Comparison of ENCODE assay signal across 1 cellular context in the genomic region with DNA sequence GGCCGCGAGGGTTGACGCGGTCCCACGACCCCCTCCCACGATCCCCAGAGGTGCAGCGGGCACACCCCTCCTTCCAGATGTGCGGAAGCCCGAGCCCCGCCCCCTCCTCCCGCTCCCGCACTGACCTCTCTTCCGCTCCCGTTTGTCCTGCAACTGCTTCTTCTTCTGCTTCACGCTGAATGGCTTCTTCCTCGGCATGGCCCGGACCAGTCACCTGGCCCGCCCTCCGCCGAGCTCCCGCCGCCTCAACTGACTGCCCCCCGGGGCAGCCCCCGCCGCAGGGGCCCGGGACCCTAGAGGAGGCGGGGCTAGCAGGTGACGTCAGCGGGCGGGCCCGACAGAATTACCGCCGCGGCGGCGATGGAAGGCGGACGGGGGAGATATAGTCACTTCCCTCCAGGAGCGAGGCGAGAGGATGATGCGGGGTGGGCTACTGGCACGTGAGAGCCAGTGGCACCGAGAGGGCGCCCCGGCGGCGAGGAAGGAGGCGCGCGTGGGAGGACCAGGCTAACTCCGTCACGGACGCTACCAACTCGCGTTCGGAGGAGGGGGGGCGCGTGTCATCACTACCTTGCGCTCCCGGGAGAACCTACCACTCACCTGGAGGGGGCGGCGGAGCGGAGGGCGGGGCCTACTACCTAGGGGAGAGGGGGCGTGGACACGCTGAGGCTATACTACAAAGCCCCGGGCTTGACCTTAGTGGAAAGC.
TF ChIP-seq lines count a peak whose summit lies in the region.

GNL1 (minus strand) TSS at position 484 of the 708 bp plus-strand sequence; CDS start at position 198, 286 bp downstream.

TF ChIP-seq in K562, 482 proteins besides CTCF, POLR2A, EP300 and RAD21 (continued from another document and continues in another):
- no peak for TF ChIP-seq ZBTB11 (CRISPR knock-in tag; IDR thresholded peaks at IDR 0.05)
- TF ChIP-seq CREB1 (IDR thresholded peaks at IDR 0.05) = peak; percentile 94
- peak; percentile 96 for TF ChIP-seq CREB1 (CRISPR knock-in tag; IDR thresholded peaks at IDR 0.05)
- TF ChIP-seq NFE2L1 (tag; IDR thresholded peaks at IDR 0.05; ENCODE audit: borderline replicate concordance, low read depth) = no peak
- no peak for TF ChIP-seq MTA1 (IDR thresholded peaks at IDR 0.05; ENCODE audit: borderline replicate concordance)
- no peak for TF ChIP-seq HIVEP1 (CRISPR knock-in tag; IDR thresholded peaks at IDR 0.05)
- no peak for TF ChIP-seq ZNF311 (CRISPR knock-in tag; IDR thresholded peaks at IDR 0.05)
- TF ChIP-seq GABPB1 (CRISPR knock-in tag; IDR thresholded peaks at IDR 0.05) = no peak
- no peak for TF ChIP-seq ZNF140 (CRISPR knock-in tag; IDR thresholded peaks at IDR 0.05)
- TF ChIP-seq RBM15 (IDR thresholded peaks at IDR 0.05; ENCODE audit: insufficient read depth, low read length) = no peak
- TF ChIP-seq ZNF224 (CRISPR knock-in tag; IDR thresholded peaks at IDR 0.05) = no peak
- TF ChIP-seq PATZ1 (CRISPR knock-in tag; IDR thresholded peaks at IDR 0.05; ENCODE audit: borderline replicate concordance) = no peak
- TF ChIP-seq JUN (IDR thresholded peaks at IDR 0.05; ENCODE audit: borderline replicate concordance, low read depth, low read length) = no peak
- peak; percentile 97 for TF ChIP-seq JUN (CRISPR knock-in tag; IDR thresholded peaks at IDR 0.05; ENCODE audit: borderline replicate concordance)
- TF ChIP-seq CC2D1A (IDR thresholded peaks at IDR 0.05) = no peak
- TF ChIP-seq HDAC8 (tag; IDR thresholded peaks at IDR 0.05) = no peak; the same call in 1 of the 2 replicates
- no peak for TF ChIP-seq ZSCAN29 (IDR thresholded peaks at IDR 0.05)
- TF ChIP-seq CCAR2 (IDR thresholded peaks at IDR 0.05; ENCODE audit: low read depth, low read length) = no peak
- no peak for TF ChIP-seq NCOA1 (IDR thresholded peaks at IDR 0.05; ENCODE audit: low read depth)
- TF ChIP-seq, protein P1, sequence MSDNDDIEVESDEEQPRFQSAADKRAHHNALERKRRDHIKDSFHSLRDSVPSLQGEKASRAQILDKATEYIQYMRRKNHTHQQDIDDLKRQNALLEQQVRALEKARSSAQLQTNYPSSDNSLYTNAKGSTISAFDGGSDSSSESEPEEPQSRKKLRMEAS (CRISPR knock-in tag; IDR thresholded peaks at IDR 0.05) = peak; percentile 80
- TF ChIP-seq ZNF609 (CRISPR knock-in tag; IDR thresholded peaks at IDR 0.05; ENCODE audit: borderline replicate concordance) = no peak
- no peak for TF ChIP-seq BCL6 (CRISPR knock-in tag; IDR thresholded peaks at IDR 0.05)
- TF ChIP-seq SNIP1 (IDR thresholded peaks at IDR 0.05; ENCODE audit: low read depth) = peak; percentile 8; the same call in 1 of the 2 replicates
- TF ChIP-seq, protein P2, sequence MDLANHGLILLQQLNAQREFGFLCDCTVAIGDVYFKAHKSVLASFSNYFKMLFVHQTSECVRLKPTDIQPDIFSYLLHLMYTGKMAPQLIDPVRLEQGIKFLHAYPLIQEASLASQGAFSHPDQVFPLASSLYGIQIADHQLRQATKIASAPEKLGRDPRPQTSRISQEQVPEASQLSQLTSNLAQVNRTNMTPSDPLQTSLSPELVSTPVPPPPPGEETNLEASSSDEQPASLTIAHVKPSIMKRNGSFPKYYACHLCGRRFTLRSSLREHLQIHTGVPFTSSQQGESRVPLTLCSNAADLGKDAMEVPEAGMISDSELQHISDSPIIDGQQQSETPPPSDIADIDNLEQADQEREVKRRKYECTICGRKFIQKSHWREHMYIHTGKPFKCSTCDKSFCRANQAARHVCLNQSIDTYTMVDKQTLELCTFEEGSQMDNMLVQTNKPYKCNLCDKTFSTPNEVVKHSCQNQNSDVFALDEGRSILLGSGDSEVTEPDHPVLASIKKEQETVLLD (IDR thresholded peaks at IDR 0.05) = peak; percentile 52
- TF ChIP-seq PREB (CRISPR knock-in tag; IDR thresholded peaks at IDR 0.05) = no peak
- TF ChIP-seq YBX1 (IDR thresholded peaks at IDR 0.05) = no peak
- no peak; a peak in 1 of 4 replicates for TF ChIP-seq KDM1A (IDR thresholded peaks at IDR 0.05)
- TF ChIP-seq RFX7 (CRISPR knock-in tag; IDR thresholded peaks at IDR 0.05) = no peak
- TF ChIP-seq CBFB (CRISPR knock-in tag; IDR thresholded peaks at IDR 0.05) = no peak
- no peak for TF ChIP-seq HSF4 (CRISPR knock-in tag; IDR thresholded peaks at IDR 0.05; ENCODE audit: borderline replicate concordance)
- TF ChIP-seq NUFIP1 (IDR thresholded peaks at IDR 0.05; ENCODE audit: partially characterized antibody) = no peak
- TF ChIP-seq, protein P3, sequence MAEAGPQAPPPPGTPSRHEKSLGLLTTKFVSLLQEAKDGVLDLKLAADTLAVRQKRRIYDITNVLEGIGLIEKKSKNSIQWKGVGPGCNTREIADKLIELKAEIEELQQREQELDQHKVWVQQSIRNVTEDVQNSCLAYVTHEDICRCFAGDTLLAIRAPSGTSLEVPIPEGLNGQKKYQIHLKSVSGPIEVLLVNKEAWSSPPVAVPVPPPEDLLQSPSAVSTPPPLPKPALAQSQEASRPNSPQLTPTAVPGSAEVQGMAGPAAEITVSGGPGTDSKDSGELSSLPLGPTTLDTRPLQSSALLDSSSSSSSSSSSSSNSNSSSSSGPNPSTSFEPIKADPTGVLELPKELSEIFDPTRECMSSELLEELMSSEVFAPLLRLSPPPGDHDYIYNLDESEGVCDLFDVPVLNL (CRISPR knock-in tag; IDR thresholded peaks at IDR 0.05; ENCODE audit: low read depth) = no peak
- no peak for TF ChIP-seq ZKSCAN8 (CRISPR knock-in tag; IDR thresholded peaks at IDR 0.05)
- TF ChIP-seq, protein P4, sequence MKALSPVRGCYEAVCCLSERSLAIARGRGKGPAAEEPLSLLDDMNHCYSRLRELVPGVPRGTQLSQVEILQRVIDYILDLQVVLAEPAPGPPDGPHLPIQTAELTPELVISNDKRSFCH (CRISPR knock-in tag; IDR thresholded peaks at IDR 0.05) = no peak
- TF ChIP-seq, protein P4 (tag; IDR thresholded peaks at IDR 0.05) = no peak
- TF ChIP-seq CEBPG (CRISPR knock-in tag; IDR thresholded peaks at IDR 0.05) = peak; percentile 31; the same call in 1 of the 2 replicates
- TF ChIP-seq CEBPG (tag; conservative IDR thresholded peaks at IDR 0.05 in 1 of 2, IDR thresholded peaks at IDR 0.05 in 1 of 2) = 0 out of 4 replicates have a peak, but pooled peaks have one; percentile 19 to 40
- no peak for TF ChIP-seq CBX8 (IDR thresholded peaks at IDR 0.05; ENCODE audit: borderline replicate concordance, extremely low read depth, low read depth, low read length, poor library complexity, severe bottlenecking)
- TF ChIP-seq NCOA6 (IDR thresholded peaks at IDR 0.05) = no peak
- no peak for TF ChIP-seq ZNF239 (CRISPR knock-in tag; IDR thresholded peaks at IDR 0.05)
- no peak for TF ChIP-seq ARNT (IDR thresholded peaks at IDR 0.05)
- TF ChIP-seq, protein P5, sequence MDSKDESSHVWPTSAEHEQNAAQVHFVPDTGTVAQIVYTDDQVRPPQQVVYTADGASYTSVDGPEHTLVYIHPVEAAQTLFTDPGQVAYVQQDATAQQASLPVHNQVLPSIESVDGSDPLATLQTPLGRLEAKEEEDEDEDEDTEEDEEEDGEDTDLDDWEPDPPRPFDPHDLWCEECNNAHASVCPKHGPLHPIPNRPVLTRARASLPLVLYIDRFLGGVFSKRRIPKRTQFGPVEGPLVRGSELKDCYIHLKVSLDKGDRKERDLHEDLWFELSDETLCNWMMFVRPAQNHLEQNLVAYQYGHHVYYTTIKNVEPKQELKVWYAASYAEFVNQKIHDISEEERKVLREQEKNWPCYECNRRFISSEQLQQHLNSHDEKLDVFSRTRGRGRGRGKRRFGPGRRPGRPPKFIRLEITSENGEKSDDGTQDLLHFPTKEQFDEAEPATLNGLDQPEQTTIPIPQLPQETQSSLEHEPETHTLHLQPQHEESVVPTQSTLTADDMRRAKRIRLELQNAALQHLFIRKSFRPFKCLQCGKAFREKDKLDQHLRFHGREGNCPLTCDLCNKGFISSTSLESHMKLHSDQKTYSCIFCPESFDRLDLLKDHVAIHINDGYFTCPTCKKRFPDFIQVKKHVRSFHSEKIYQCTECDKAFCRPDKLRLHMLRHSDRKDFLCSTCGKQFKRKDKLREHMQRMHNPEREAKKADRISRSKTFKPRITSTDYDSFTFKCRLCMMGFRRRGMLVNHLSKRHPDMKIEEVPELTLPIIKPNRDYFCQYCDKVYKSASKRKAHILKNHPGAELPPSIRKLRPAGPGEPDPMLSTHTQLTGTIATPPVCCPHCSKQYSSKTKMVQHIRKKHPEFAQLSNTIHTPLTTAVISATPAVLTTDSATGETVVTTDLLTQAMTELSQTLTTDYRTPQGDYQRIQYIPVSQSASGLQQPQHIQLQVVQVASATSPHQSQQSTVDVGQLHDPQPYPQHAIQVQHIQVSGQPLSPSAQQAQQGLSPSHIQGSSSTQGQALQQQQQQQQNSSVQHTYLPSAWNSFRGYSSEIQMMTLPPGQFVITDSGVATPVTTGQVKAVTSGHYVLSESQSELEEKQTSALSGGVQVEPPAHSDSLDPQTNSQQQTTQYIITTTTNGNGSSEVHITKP (IDR thresholded peaks at IDR 0.05; ENCODE audit: partially characterized antibody) = peak; percentile 99
- no peak for TF ChIP-seq PHB (CRISPR knock-in tag; IDR thresholded peaks at IDR 0.05)
- TF ChIP-seq SRSF1 (IDR thresholded peaks at IDR 0.05; ENCODE audit: low read depth, low read length) = no peak
- TF ChIP-seq MCM5 (IDR thresholded peaks at IDR 0.05; ENCODE audit: low read depth) = no peak
- TF ChIP-seq CHD1 (IDR thresholded peaks at IDR 0.05; ENCODE audit: low read length) = no peak
